Comparison of ENCODE assay signal across 15 cellular contexts in genomic region chr6:44660561-44661220, GRCh38.
DNase-seq lines count a peak whose midpoint lies in the region; ATAC-seq and TF ChIP-seq lines count a peak whose summit lies in the region.
"Had no signal": no experiment of that assay in that cellular context is flagged by ENCODE, and none has a peak within 500 bp of the region (broad histone marks: within the 10 kb centered on the region; RNA-seq: fewer than 3 reads in every experiment).

No MANE protein-coding gene starts in this region.

- H3K9me3 ChIP-seq in RWPE2 (ENCODE audit: severe bottlenecking), result no peaks in the 10 kb centered on the region
- H3K9me3 ChIP-seq in osteoblast (ENCODE audit: low read depth, low read length), result no peaks in the 10 kb centered on the region

- no peak for ATAC-seq in RWPE2 (ENCODE audit: low read depth)
- ATAC-seq in GM21576 (IDR thresholded peaks at IDR 0.05; ENCODE audit: unreplicated experiment), result no peak
- ATAC-seq in GM18520 (IDR thresholded peaks at IDR 0.05; ENCODE audit: unreplicated experiment), result no peak
- ATAC-seq: activated CD8-positive, alpha-beta T cell treated with anti-CD3 and anti-CD28 coated beads, Interleukin-2, amount 10 ng/mL, durations not matched to agents 7 days and 5 days; activated T-helper 17 cell treated with anti-CD3 and anti-CD28 coated beads, Interleukin-2, amount 50 U/mL, for 72 hours had no signal

- peak overlapping the region; percentile 28 for H3K27ac ChIP-seq in RWPE2 (ENCODE audit: poor library complexity, severe bottlenecking)
- H3K27ac ChIP-seq in osteoblast (ENCODE audit: low read depth, low read length), result peak overlapping the region; percentile 3

- H3K36me3 ChIP-seq in RWPE2 (ENCODE audit: low read depth), result no peaks in the 10 kb centered on the region
- no peaks in the 10 kb centered on the region for H3K36me3 ChIP-seq in osteoblast (ENCODE audit: insufficient read depth, low read length)

- H3K4me1 ChIP-seq in RWPE2 (ENCODE audit: insufficient read depth, poor library complexity, severe bottlenecking), result peaks cover 22% of the 10 kb centered on the region
- peaks cover 25% of the 10 kb centered on the region for H3K4me1 ChIP-seq in osteoblast (ENCODE audit: insufficient read depth, low read length)

- peak overlapping the region; percentile 18 for H2AFZ ChIP-seq in osteoblast (ENCODE audit: low read length)

- no peaks in the 10 kb centered on the region for H4K20me1 ChIP-seq in osteoblast (ENCODE audit: insufficient read depth, low read length)

- H3K4me2 ChIP-seq in osteoblast (ENCODE audit: insufficient read depth, low read length), result no peak overlapping the region

- H3K27me3 ChIP-seq in RWPE2 (ENCODE audit: insufficient read depth, poor library complexity, severe bottlenecking) (no peaks in the 10 kb centered on the region), osteoblast (ENCODE audit: insufficient read depth, low read length) (no peaks in the 10 kb centered on the region)

- DNase-seq in DMS79 (lab: John Stamatoyannopoulos, UW) (peak; percentile 4), RWPE2 (ENCODE audit: low spot score) (no peak), fibroblast of peridontal ligament (ENCODE audit: extremely low read depth) (peak; percentile 59), osteoblast (ENCODE audit: insufficient read length, low spot score, missing footprints) (no peak), T-helper 9 cell (no peak), T-helper 1 cell (no peak)
- DNase-seq: activated CD8-positive, alpha-beta T cell treated with anti-CD3 and anti-CD28 coated beads, Interleukin-2, amount 10 ng/mL, durations not matched to agents 7 days and 5 days; AML-193; cortex of kidney; NCI-H1694; NCI-H345; stimulated activated CD4-positive, alpha-beta T cell treated with anti-CD3 and anti-CD28 coated beads, Interleukin-15, amount 100 ng/mL, for 24 hours had no signal

- no peak for TF ChIP-seq CTCF in RWPE2 (IDR thresholded peaks at IDR 0.05; ENCODE audit: poor library complexity, severe bottlenecking)
- TF ChIP-seq CTCF in osteoblast (IDR thresholded peaks at IDR 0.05; ENCODE audit: extremely low read depth, low read depth, low read length), result no peak

- no peaks in the 10 kb centered on the region for H3K79me2 ChIP-seq in osteoblast (ENCODE audit: insufficient read depth, low read length)

- no peak overlapping the region for H3K4me3 ChIP-seq in RWPE2 (ENCODE audit: severe bottlenecking)
- no peak overlapping the region for H3K4me3 ChIP-seq in osteoblast (ENCODE audit: insufficient read depth, low read length)

Comparison
In these comparisons a context has a peak if more than half of its experiments do, and no peak if none do; other contexts are left out.
1. DNase-seq: peak in DMS79 (single experiment) and fibroblast of peridontal ligament (single experiment); none in RWPE2 (single experiment), osteoblast (single experiment), T-helper 9 cell (single experiment) and T-helper 1 cell (0 of 5).